In genomic region chr13:23513460-23513859, GRCh38 we compare ENCODE assay signal across 19 cellular contexts.
"Had no signal": no experiment of that assay in that cellular context is flagged by ENCODE, and none has a peak within 500 bp of the region (broad histone marks: within the 10 kb centered on the region; RNA-seq: fewer than 3 reads in every experiment).

No MANE protein-coding gene starts in this region.

- H3K4me3 ChIP-seq: ascending aorta, lung, tibial artery had no signal

- H3K36me3 ChIP-seq: ascending aorta, tibial artery had no signal

- H2AFZ ChIP-seq: parathyroid adenoma had no signal

- H3K27me3 ChIP-seq: ascending aorta, tibial artery had no signal

- H3K4me3 Mint-ChIP-seq: activated CD8-positive, alpha-beta T cell treated with anti-CD3 and anti-CD28 coated beads, Interleukin-2, amount 10 ng/mL, durations not matched to agents 7 days and 5 days; activated naive CD8-positive, alpha-beta T cell treated with anti-CD3 and anti-CD28 coated beads, Interleukin-2, amount 50 U/mL, for 24 hours; stimulated activated naive B cell treated with anti-CD40 and anti-IgM and Interleukin-4, amounts not matched to agents 10 μg/mL and 1 μg/mL and 100 μg/mL, for 72 hours; T-helper 17 cell had no signal

- FAIRE-seq: colon had no signal

- H3K9me3 Mint-ChIP-seq: activated naive CD8-positive, alpha-beta T cell treated with anti-CD3 and anti-CD28 coated beads, Interleukin-2, amount 50 U/mL, for 24 hours; stimulated activated naive B cell treated with anti-CD40 and anti-IgM and Interleukin-4, amounts not matched to agents 10 μg/mL and 1 μg/mL and 100 μg/mL, for 72 hours had no signal

- H3K4me1 Mint-ChIP-seq: activated naive CD8-positive, alpha-beta T cell treated with anti-CD3 and anti-CD28 coated beads, Interleukin-2, amount 50 U/mL, for 24 hours; stimulated activated naive B cell treated with anti-CD40 and anti-IgM and Interleukin-4, amounts not matched to agents 10 μg/mL and 1 μg/mL and 100 μg/mL, for 72 hours; T-helper 17 cell had no signal

- H3K36me3 Mint-ChIP-seq: stimulated activated naive B cell treated with anti-CD40 and anti-IgM and Interleukin-4, amounts not matched to agents 10 μg/mL and 1 μg/mL and 100 μg/mL, for 72 hours had no signal

- H3K79me2 ChIP-seq: parathyroid adenoma had no signal

- H3K9me3 ChIP-seq: ascending aorta, tibial artery had no signal

- H3K9ac ChIP-seq: parathyroid adenoma had no signal

- H3K27ac ChIP-seq: ascending aorta, parathyroid adenoma, tibial artery had no signal

- H3K4me1 ChIP-seq: ascending aorta, parathyroid adenoma, tibial artery had no signal

- DNase-seq: activated CD4-positive, alpha-beta T cell treated with anti-CD3 and anti-CD28 coated beads for 48 hours; activated CD8-positive, alpha-beta memory T cell treated with anti-CD3 and anti-CD28 coated beads, Interleukin-2, amount 50 U/mL, for 48 hours; activated CD8-positive, alpha-beta T cell treated with anti-CD3 and anti-CD28 coated beads, Interleukin-2, amount 10 ng/mL, durations not matched to agents 7 days and 5 days; activated naive CD4-positive, alpha-beta T cell treated with Interleukin-2 at 50 U/mL for 16 hours; activated naive CD8-positive, alpha-beta T cell treated with anti-CD3 and anti-CD28 coated beads, Interleukin-2, amount 50 U/mL, for 24 hours; caudate nucleus; foreskin fibroblast; head of caudate nucleus; left cardiac atrium; midbrain; stimulated activated CD4-positive, alpha-beta T cell treated with anti-CD3 and anti-CD28 coated beads, Interleukin-15, amount 100 ng/mL, for 24 hours; stimulated activated CD4-positive, alpha-beta T cell treated with anti-CD3 and anti-CD28 coated beads, Interleukin-4, amount 100 ng/mL, for 1 hour; stimulated activated naive B cell treated with anti-CD40 and anti-IgM and Interleukin-4, amounts not matched to agents 10 μg/mL and 1 μg/mL and 100 μg/mL, for 72 hours; T-helper 17 cell; tibial artery had no signal

- H3K27ac Mint-ChIP-seq: activated CD8-positive, alpha-beta T cell treated with anti-CD3 and anti-CD28 coated beads, Interleukin-2, amount 10 ng/mL, durations not matched to agents 7 days and 5 days; activated naive CD8-positive, alpha-beta T cell treated with anti-CD3 and anti-CD28 coated beads, Interleukin-2, amount 50 U/mL, for 24 hours; stimulated activated naive B cell treated with anti-CD40 and anti-IgM and Interleukin-4, amounts not matched to agents 10 μg/mL and 1 μg/mL and 100 μg/mL, for 72 hours; T-helper 17 cell had no signal
